9 cellular contexts compared by ENCODE assay signal in genomic region chr2:173239644-173240043, GRCh38.
DNase-seq lines count a peak whose midpoint lies in the region; ATAC-seq and FAIRE-seq lines count a peak whose summit lies in the region.
"Had no signal": no experiment of that assay in that cellular context is flagged by ENCODE, and none has a peak within 500 bp of the region (broad histone marks: within the 10 kb centered on the region; RNA-seq: fewer than 3 reads in every experiment).

No MANE protein-coding gene starts in this region.

- no peaks in the 10 kb centered on the region for H3K36me3 Mint-ChIP-seq in activated T-helper 17 cell treated with anti-CD3 and anti-CD28 coated beads, Interleukin-2, amount 50 U/mL, for 72 hours (ENCODE audit: low read depth)

- H3K27me3 Mint-ChIP-seq in activated T-helper 17 cell treated with anti-CD3 and anti-CD28 coated beads, Interleukin-2, amount 50 U/mL, for 72 hours = peaks cover 5% of the 10 kb centered on the region

- DNase-seq in RCC 7860 (ENCODE audit: low spot score) = no peak
- no peak for DNase-seq in left colon
- DNase-seq in left ventricle myocardium superior = no peak
- DNase-seq: NCI-H1694, SJCRH30 had no signal

- intact Hi-C loops in left colon (cut with DNase I, micrococcal nuclease) = no loop called here
- intact Hi-C loops in left ventricle myocardium superior (cut with micrococcal nuclease) = no loop called here

- H3K27ac Mint-ChIP-seq in activated T-helper 17 cell treated with anti-CD3 and anti-CD28 coated beads, Interleukin-2, amount 50 U/mL, for 72 hours = no peak overlapping the region

- H3K9me3 Mint-ChIP-seq in activated T-helper 17 cell treated with anti-CD3 and anti-CD28 coated beads, Interleukin-2, amount 50 U/mL, for 72 hours = no peaks in the 10 kb centered on the region

- no peak for FAIRE-seq in RCC 7860 (lab: Jason Lieb, UNC)

- H3K4me1 Mint-ChIP-seq in activated T-helper 17 cell treated with anti-CD3 and anti-CD28 coated beads, Interleukin-2, amount 50 U/mL, for 72 hours = no peaks in the 10 kb centered on the region

- ATAC-seq in GM18858 (IDR thresholded peaks at IDR 0.05; ENCODE audit: unreplicated experiment) (peak; percentile 99), GM19468 (IDR thresholded peaks at IDR 0.05; ENCODE audit: extremely low read depth, unreplicated experiment) (peak; percentile 74), HG03045 (IDR thresholded peaks at IDR 0.05; ENCODE audit: unreplicated experiment) (peak; percentile 94), left colon (no peak), left ventricle myocardium superior (no peak)
- ATAC-seq in activated T-helper 17 cell treated with anti-CD3 and anti-CD28 coated beads, Interleukin-2, amount 50 U/mL, for 72 hours (replicated peaks) = peak; percentile 91

- H3K4me3 Mint-ChIP-seq in activated T-helper 17 cell treated with anti-CD3 and anti-CD28 coated beads, Interleukin-2, amount 50 U/mL, for 72 hours = no peak overlapping the region

Comparison
In these comparisons a context has a peak if more than half of its experiments do, and no peak if none do; other contexts are left out.
1. ATAC-seq: peak in GM18858 (single experiment), GM19468 (single experiment), HG03045 (single experiment) and activated T-helper 17 cell treated with anti-CD3 and anti-CD28 coated beads, Interleukin-2, amount 50 U/mL, for 72 hours (single experiment); none in left colon (single experiment) and left ventricle myocardium superior (single experiment).